In genomic region chr22:43151251-43152000, GRCh38 we compare ENCODE assay signal across 8 cellular contexts. TPM values are rescaled to one million over a fixed set of nuclear protein-coding genes. Genes with fewer than 3 reads are reported as not detected.
DNase-seq lines count a peak whose midpoint lies in the region; ATAC-seq, FAIRE-seq and TF ChIP-seq lines count a peak whose summit lies in the region.

TSPO (plus strand) TSS chr22:43151559; CDS start chr22:43159239, 7,680 bp downstream.

- H2AFZ ChIP-seq in astrocyte (ENCODE audit: low read depth, low read length), result peak within 1 kb of the TSS; percentile 98

- peak; percentile 40 to 60 (median 58) for DNase-seq in T-helper 2 cell
- DNase-seq in astrocyte (ENCODE audit: low read depth), result no peak
- peak; percentile 87 to 95 (median 94) for DNase-seq in right cardiac atrium
- DNase-seq in psoas muscle, result peak; percentile 85 to 91
- DNase-seq in uterus, result peak; percentile 70 to 79

- no peak for FAIRE-seq in astrocyte (lab: Jason Lieb, UNC)

- peak within 1 kb of the TSS; percentile 80 to 99 (median 94) for H3K4me3 ChIP-seq in BLaER1 treated with 17β-estradiol and CSF1 and Interleukin-3, amounts not matched to agents 10 nM and 100 nM
- peak within 1 kb of the TSS; percentile 51 for H3K4me3 ChIP-seq in HEK293 (ENCODE audit: low read depth, low read length)
- peak within 1 kb of the TSS; percentile 71 for H3K4me3 ChIP-seq in astrocyte (ENCODE audit: insufficient read depth, low read depth, low read length)
- peak within 1 kb of the TSS; percentile 90 for H3K4me3 ChIP-seq in right cardiac atrium (ENCODE audit: low read length)
- H3K4me3 ChIP-seq in psoas muscle, result peak within 1 kb of the TSS; percentile 82
- H3K4me3 ChIP-seq in uterus, result peak within 1 kb of the TSS; percentile 53 to 75

- H3K36me3 ChIP-seq in BLaER1 treated with 17β-estradiol and CSF1 and Interleukin-3, amounts not matched to agents 10 nM and 100 nM, result peaks cover 0 to 22% (median 17%) of the 10 kb centered on the region in 11 experiments; a peak in 13 of 22 replicates
- H3K36me3 ChIP-seq in HEK293 (ENCODE audit: control insufficient read depth in 2 of 2, insufficient read depth in 1 of 2, low read length in 2 of 2), result no peaks in the 10 kb centered on the region
- no peaks in the 10 kb centered on the region for H3K36me3 ChIP-seq in astrocyte (ENCODE audit: insufficient read depth, low read length)
- H3K36me3 ChIP-seq in psoas muscle (ENCODE audit: insufficient read depth in 1 of 2, low read depth in 1 of 2), result no peaks in the 10 kb centered on the region
- H3K36me3 ChIP-seq in uterus, result no peaks in the 10 kb centered on the region

- H3K4me2 ChIP-seq in BLaER1 treated with 17β-estradiol and CSF1 and Interleukin-3, amounts not matched to agents 10 nM and 100 nM, result peak within 1 kb of the TSS; percentile 85 to 99 (median 96)
- peak within 1 kb of the TSS; percentile 98 for H3K4me2 ChIP-seq in astrocyte (ENCODE audit: low read length)

- 1% methylated on average over 75 of the region's 75 CpGs for WGBS in right cardiac atrium
- 0 to 1% (median 0%) methylated on average over 57 to 75 of the region's 75 CpGs for WGBS in psoas muscle, 3 donors

- no peak within 1 kb of the TSS for H3K27ac Mint-ChIP-seq in astrocyte (ENCODE audit: unreplicated experiment)

- peak within 1 kb of the TSS; percentile 48 to 97 (median 88) for H3K27ac ChIP-seq in BLaER1 treated with 17β-estradiol and CSF1 and Interleukin-3, amounts not matched to agents 10 nM and 100 nM
- peak within 1 kb of the TSS; percentile 49; the same call in 1 of the 2 replicates for H3K27ac ChIP-seq in HEK293 (ENCODE audit: extremely low read depth, low read depth, low read length)
- peak within 1 kb of the TSS; percentile 50 for H3K27ac ChIP-seq in astrocyte (ENCODE audit: low read depth, low read length)
- peak within 1 kb of the TSS; percentile 15 for H3K27ac ChIP-seq in right cardiac atrium (ENCODE audit: low read length)
- H3K27ac ChIP-seq in psoas muscle, result peak within 1 kb of the TSS; percentile 81
- peak within 1 kb of the TSS; percentile 65 to 80 for H3K27ac ChIP-seq in uterus

- peak within 1 kb of the TSS; percentile 84 for H3K4me3 Mint-ChIP-seq in astrocyte (ENCODE audit: unreplicated experiment)

- peaks cover 2% of the 10 kb centered on the region for H3K36me3 Mint-ChIP-seq in astrocyte (ENCODE audit: low read depth, unreplicated experiment)

- intact Hi-C loops in right cardiac atrium (cut with DNase I) (no loop called here), psoas muscle (cut with DNase I) (no loop called here), uterus (cut with DNase I; ENCODE audit: low total_unique reads) (no loop called here)

- ATAC-seq in right cardiac atrium (peak; percentile 86 to 87), psoas muscle (peak; percentile 87 to 92 (median 89)), GM21825 (IDR thresholded peaks at IDR 0.05; ENCODE audit: unreplicated experiment) (no peak)

- H3K4me1 ChIP-seq in BLaER1 treated with 17β-estradiol and CSF1 and Interleukin-3, amounts not matched to agents 10 nM and 100 nM, result peaks cover 67 to 75% (median 74%) of the 10 kb centered on the region in 10 experiments
- H3K4me1 ChIP-seq in HEK293 (ENCODE audit: control insufficient read depth, insufficient read depth, low read length) (peaks cover 10% of the 10 kb centered on the region), astrocyte (ENCODE audit: insufficient read depth, low read length) (peaks cover 9% of the 10 kb centered on the region), right cardiac atrium (ENCODE audit: control insufficient read depth, insufficient read depth, low read length) (peaks cover 6% of the 10 kb centered on the region), psoas muscle (peaks cover 9% of the 10 kb centered on the region), uterus (peaks cover 0 to 8% of the 10 kb centered on the region in 2 donors)

- H3K9me3 Mint-ChIP-seq in astrocyte (ENCODE audit: unreplicated experiment), result no peaks in the 10 kb centered on the region

- POLR2A ChIA-PET in HEK293 (lab: Yijun Ruan, JAX), result interaction anchor here (3.1 kb wide), 1 partner anchor 36 kb away, joined by 10 read pairs; the partner anchor contains the start of gene TTLL12

- H3K79me2 ChIP-seq in astrocyte (ENCODE audit: insufficient read depth, low read length), result peaks cover 48% of the 10 kb centered on the region

- H3K27me3 Mint-ChIP-seq in astrocyte (ENCODE audit: low read depth, unreplicated experiment), result peaks cover 4% of the 10 kb centered on the region

- H3K4me1 Mint-ChIP-seq in astrocyte (ENCODE audit: low read depth, unreplicated experiment), result peaks cover 4% of the 10 kb centered on the region

- H3K9ac ChIP-seq in BLaER1 treated with 17β-estradiol and CSF1 and Interleukin-3, amounts not matched to agents 10 nM and 100 nM, result peak within 1 kb of the TSS; percentile 82 to 97 (median 91)
- H3K9ac ChIP-seq in astrocyte (ENCODE audit: low read length), result peak within 1 kb of the TSS; percentile 86

- H4K20me1 ChIP-seq in BLaER1 treated with 17β-estradiol and CSF1 and Interleukin-3, amounts not matched to agents 10 nM and 100 nM, result peaks cover 17 to 35% (median 21%) of the 10 kb centered on the region in 11 experiments
- H4K20me1 ChIP-seq in astrocyte (ENCODE audit: insufficient read depth, low read length), result peaks cover 30% of the 10 kb centered on the region

- no peaks in the 10 kb centered on the region for H3K27me3 ChIP-seq in BLaER1 treated with 17β-estradiol and CSF1 and Interleukin-3, amounts not matched to agents 10 nM and 100 nM
- no peaks in the 10 kb centered on the region for H3K27me3 ChIP-seq in astrocyte (ENCODE audit: insufficient read depth, low read length)
- no peaks in the 10 kb centered on the region for H3K27me3 ChIP-seq in right cardiac atrium (ENCODE audit: control insufficient read depth, insufficient read depth)
- H3K27me3 ChIP-seq in psoas muscle (ENCODE audit: insufficient read depth in 3 of 3, low read length in 2 of 3), result no peaks in the 10 kb centered on the region
- no peaks in the 10 kb centered on the region for H3K27me3 ChIP-seq in uterus

- TF ChIP-seq CTCF in HEK293 (tag by site-specific recombination; IDR thresholded peaks at IDR 0.05) (no peak), astrocyte (IDR thresholded peaks at IDR 0.05; ENCODE audit: insufficient read depth, low read depth, low read length) (no peak), psoas muscle (IDR thresholded peaks at IDR 0.05) (no peak), uterus (IDR thresholded peaks at IDR 0.05) (no peak)

- peak in 1 of 2 donors; percentile 42 for TF ChIP-seq POLR2A in uterus (IDR thresholded peaks at IDR 0.05)

- H3K9me3 ChIP-seq in BLaER1 treated with 17β-estradiol and CSF1 and Interleukin-3, amounts not matched to agents 10 nM and 100 nM (replicated peaks in 1 of 11), result no peaks in the 10 kb centered on the region
- H3K9me3 ChIP-seq in HEK293 (ENCODE audit: control insufficient read depth, insufficient read depth, low read depth, low read length), result no peaks in the 10 kb centered on the region
- H3K9me3 ChIP-seq in astrocyte (ENCODE audit: insufficient read depth, low read depth, low read length), result no peaks in the 10 kb centered on the region
- no peaks in the 10 kb centered on the region for H3K9me3 ChIP-seq in right cardiac atrium (ENCODE audit: control insufficient read depth, low read length)
- H3K9me3 ChIP-seq in psoas muscle, result no peaks in the 10 kb centered on the region
- H3K9me3 ChIP-seq in uterus, result no peaks in the 10 kb centered on the region

- CTCF ChIA-PET in HEK293 (lab: Yijun Ruan, JAX), result no interaction called here

TF ChIP-seq in HEK293, 187 proteins besides CTCF, POLR2A, EP300 and RAD21 (continues in another document):
- TF ChIP-seq ZNF214 (tag by site-specific recombination; IDR thresholded peaks at IDR 0.05; ENCODE audit: borderline replicate concordance) (no peak), PRDM1 (tag by site-specific recombination; IDR thresholded peaks at IDR 0.05) (no peak), ZNF488 (tag by site-specific recombination; IDR thresholded peaks at IDR 0.05) (no peak), SALL2 (tag by site-specific recombination; IDR thresholded peaks at IDR 0.05; ENCODE audit: borderline replicate concordance) (no peak), KLF1 (tag by site-specific recombination; IDR thresholded peaks at IDR 0.05) (peak; percentile 15), ZNF837 (tag by site-specific recombination; IDR thresholded peaks at IDR 0.05) (no peak), ZNF24 (tag by site-specific recombination; IDR thresholded peaks at IDR 0.05) (no peak), KLF9 (tag by site-specific recombination; IDR thresholded peaks at IDR 0.05; ENCODE audit: low read depth) (0 out of 2 replicates have a peak, but pooled peaks have one; percentile 19), ZNF341 (tag by site-specific recombination; IDR thresholded peaks at IDR 0.05; ENCODE audit: low read depth) (peak; percentile 77), PRDM6 (tag by site-specific recombination; IDR thresholded peaks at IDR 0.05) (no peak), ZNF571 (tag by site-specific recombination; IDR thresholded peaks at IDR 0.05) (no peak), IKZF3 (tag by site-specific recombination; IDR thresholded peaks at IDR 0.05) (peak; percentile 50; the same call in 1 of the 2 replicates)

RNA-seq across cellular contexts. Expression of gene TSPO, which starts in this region (rescaled TPM):
- 124 and 126 TPM in 2 replicates for total RNA-seq in astrocyte
- 100 to 1,000 TPM in 1 of 4 donors, 10 to 100 TPM in 3; 69.6 to 102 (median 93.0) TPM for total RNA-seq in right cardiac atrium
- 152 TPM for polyA plus RNA-seq in right cardiac atrium
- total RNA-seq in psoas muscle, result 10 to 100 TPM; 35.8 to 69.9 (median 59.5) TPM
- 100 to 1,000 TPM in 2 of 3 donors, 10 to 100 TPM in 1; 74.8 to 148 (median 101) TPM for polyA plus RNA-seq in psoas muscle
- total RNA-seq in uterus, result 100 to 1,000 TPM in 2 of 4 donors, 10 to 100 TPM in 2; 73.7 to 267 (median 148) TPM

Comparison
In these comparisons a context has a peak if more than half of its experiments do, and no peak if none do; other contexts are left out.
1. H3K27ac ChIP-seq: peak in every context shown above with its lines; median percentile 88 in BLaER1 treated with 17β-estradiol and CSF1 and Interleukin-3, amounts not matched to agents 10 nM and 100 nM; 81 in psoas muscle; 72 in uterus; 50 in astrocyte; 49 in HEK293; 15 in right cardiac atrium.